In genomic region chr1:65668368-65668767, GRCh38 we compare ENCODE assay signal across 24 cellular contexts.
"Had no signal": no experiment of that assay in that cellular context is flagged by ENCODE, and none has a peak within 500 bp of the region (broad histone marks: within the 10 kb centered on the region; RNA-seq: fewer than 3 reads in every experiment).

No MANE protein-coding gene starts in this region.

- H3K36me3 ChIP-seq: adrenal gland, Peyer's patch, SJCRH30 had no signal

- H3K27ac ChIP-seq: adrenal gland, Peyer's patch, RWPE1, SJCRH30, VCaP had no signal

- H3K27me3 ChIP-seq: adrenal gland, Peyer's patch, SJCRH30 had no signal

- H3K4me1 ChIP-seq: adrenal gland, Peyer's patch, SJCRH30 had no signal

- ATAC-seq: activated CD4-positive, alpha-beta T cell treated with anti-CD3 and anti-CD28 coated beads for 36 hours; activated CD8-positive, alpha-beta T cell treated with anti-CD3 and anti-CD28 coated beads for 36 hours; activated T-cell treated with anti-CD3 and anti-CD28 coated beads, Interleukin-2, amount 50 U/mL, for 72 hours had no signal

- H3K9me3 ChIP-seq: adrenal gland, SJCRH30, SK-N-SH had no signal

- DNase-seq: activated CD4-positive, alpha-beta T cell treated with anti-CD3 and anti-CD28 coated beads for 36 hours; activated CD4-positive, alpha-beta T cell treated with anti-CD3 and anti-CD28 coated beads, Interleukin-2, amount 50 U/mL, for 1 hour; activated CD8-positive, alpha-beta memory T cell treated with anti-CD3 and anti-CD28 coated beads, Interleukin-2, amount 50 U/mL, for 4 hours; activated CD8-positive, alpha-beta T cell treated with anti-CD3 and anti-CD28 coated beads for 36 hours; activated gamma-delta T cell treated with Interleukin-2 at 50 U/mL for 16 hours; activated naive CD4-positive, alpha-beta T cell treated with anti-CD3 and anti-CD28 coated beads, Interleukin-2, amount 10 ng/mL, durations not matched to agents 7 days and 5 days; activated naive CD8-positive, alpha-beta T cell treated with anti-CD3 and anti-CD28 coated beads for 36 hours; activated T-cell treated with anti-CD3 and anti-CD28 coated beads, Interleukin-2, amount 50 U/mL, for 72 hours; adrenal gland; anterior cingulate cortex; NCI-H1048; NCI-H1930; NCI-H2171; NCI-H2227 treated with DMSO at 0.1 percent for 48 hours; NCI-H446 treated with DMSO at 0.1 percent for 48 hours; NCI-H526; NK-92 treated with Interleukin-12 subunit alpha and Interleukin-12 subunit beta, amount 100 ng/mL, for 24 hours; Peyer's patch; Right ventricle myocardium superior; SJCRH30; SK-N-SH; T-helper 1 cell had no signal

- H3K4me3 ChIP-seq: adrenal gland, Peyer's patch, SJCRH30 had no signal
